Comparison of ENCODE assay signal across 1 cellular context in genomic region chr2:10564876-10565425, GRCh38.
TF ChIP-seq lines count a peak whose summit lies in the region.

No MANE protein-coding gene starts in this region.

TF ChIP-seq in K562, 482 proteins besides CTCF, POLR2A, EP300 and RAD21 (continued from another document):
- TF ChIP-seq ZNF280B (CRISPR knock-in tag; IDR thresholded peaks at IDR 0.05) (no peak), CCNT2 (IDR thresholded peaks at IDR 0.05; ENCODE audit: borderline replicate concordance, extremely low read depth, insufficient read length, low read depth, low read length) (no peak)
